In genomic region chr22:22992474-22992873, GRCh38 we compare ENCODE assay signal across 1 cellular context.
TF ChIP-seq lines count a peak whose summit lies in the region.

No MANE protein-coding gene starts in this region.

TF ChIP-seq in K562, 482 proteins besides CTCF, POLR2A, EP300 and RAD21 (continued from another document):
- TF ChIP-seq E2F4 (CRISPR knock-in tag; IDR thresholded peaks at IDR 0.05; ENCODE audit: low read depth) = 0 out of 2 replicates have a peak, but pooled peaks have one; percentile 36
- 0 out of 2 replicates have a peak, but pooled peaks have one; percentile 59 for TF ChIP-seq IRF2 (CRISPR knock-in tag; IDR thresholded peaks at IDR 0.05)
- no peak for TF ChIP-seq ZNF785 (CRISPR knock-in tag; IDR thresholded peaks at IDR 0.05)
- 0 out of 2 replicates have a peak, but pooled peaks have one; percentile 31 for TF ChIP-seq GATAD2A (IDR thresholded peaks at IDR 0.05)
- TF ChIP-seq STAT5B (CRISPR knock-in tag; IDR thresholded peaks at IDR 0.05) = no peak
- no peak for TF ChIP-seq RAD51 (IDR thresholded peaks at IDR 0.05; ENCODE audit: borderline replicate concordance, low read depth)
- no peak; the same call in 1 of the 2 replicates for TF ChIP-seq ZC3H4 (CRISPR knock-in tag; IDR thresholded peaks at IDR 0.05; ENCODE audit: borderline replicate concordance)
- 0 out of 2 replicates have a peak, but pooled peaks have one; percentile 3 for TF ChIP-seq HMGXB4 (CRISPR knock-in tag; IDR thresholded peaks at IDR 0.05)
- peak; percentile 44; the same call in 1 of the 2 replicates for TF ChIP-seq FOXP1 (CRISPR knock-in tag; IDR thresholded peaks at IDR 0.05)
